In the genomic region with DNA sequence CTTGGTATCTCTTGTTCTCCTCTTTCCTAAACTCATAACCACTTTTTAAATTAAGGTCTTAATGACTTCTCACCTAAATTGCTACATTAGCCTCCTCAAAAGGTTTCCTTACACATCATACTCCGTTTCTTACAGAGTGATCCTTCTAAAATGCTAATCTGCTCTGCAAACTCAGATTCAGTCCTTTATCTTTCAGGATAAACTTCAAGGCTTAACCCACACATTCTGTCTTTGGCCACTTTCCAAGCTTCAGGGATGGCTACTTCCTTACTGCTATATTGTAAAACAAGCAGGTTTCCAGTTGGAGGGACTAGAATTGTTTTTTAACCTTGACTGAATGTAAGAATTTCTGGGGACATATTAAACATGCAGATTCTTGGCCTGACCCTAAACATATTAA, we compare ENCODE assay signal across 12 cellular contexts.
DNase-seq lines count a peak whose midpoint lies in the region; ATAC-seq and TF ChIP-seq lines count a peak whose summit lies in the region.
"Had no signal": no experiment of that assay in that cellular context is flagged by ENCODE, and none has a peak within 500 bp of the region (broad histone marks: within the 10 kb centered on the region; RNA-seq: fewer than 3 reads in every experiment).

No MANE protein-coding gene starts in this region.

- POLR2A ChIA-PET in activated CD8-positive, alpha-beta T cell treated with anti-CD3 and anti-CD28 coated beads for 36 hours (lab: Charles Lee) = no interaction called here
- POLR2A ChIA-PET in Caco-2 (lab: Charles Lee) = no interaction called here

- ATAC-seq in stimulated activated naive CD8-positive, alpha-beta T cell treated with anti-CD3 and anti-CD28 coated beads, Interleukin-15, Interleukin-2, amounts not matched to agents 100 U/mL and 50 U/mL, for 24 hours = no peak
- ATAC-seq in activated CD8-positive, alpha-beta T cell treated with anti-CD3 and anti-CD28 coated beads for 36 hours = no peak

- peaks cover 5% of the 10 kb centered on the region for H3K36me3 Mint-ChIP-seq in stimulated activated naive CD8-positive, alpha-beta T cell treated with anti-CD3 and anti-CD28 coated beads, Interleukin-15, Interleukin-2, amounts not matched to agents 100 ng/mL and 50 ng/mL, for 24 hours (ENCODE audit: low read depth)
- H3K36me3 Mint-ChIP-seq in activated CD8-positive, alpha-beta T cell treated with anti-CD3 and anti-CD28 coated beads for 36 hours (ENCODE audit: low read depth) = peaks cover 16% of the 10 kb centered on the region
- H3K36me3 Mint-ChIP-seq in Caco-2 (ENCODE audit: insufficient read depth, unreplicated experiment) = peaks cover 6% of the 10 kb centered on the region
- no peaks in the 10 kb centered on the region for H3K36me3 Mint-ChIP-seq in osteocyte (ENCODE audit: unreplicated experiment)

- TF ChIP-seq CTCF in activated CD8-positive, alpha-beta T cell treated with anti-CD3 and anti-CD28 coated beads for 36 hours (IDR thresholded peaks at IDR 0.05) = no peak
- no peak for TF ChIP-seq CTCF in Caco-2 (IDR thresholded peaks at IDR 0.05; ENCODE audit: insufficient read depth in 1 of 2, low read depth in 1 of 2, low read length in 1 of 2, severe bottlenecking in 1 of 2, unreplicated experiment in 1 of 2)
- TF ChIP-seq CTCF in osteocyte (IDR thresholded peaks at IDR 0.05) = no peak

- H3K4me3 ChIP-seq in Caco-2 (ENCODE audit: low read depth, low read length) = no peak overlapping the region

- H3K4me1 ChIP-seq in Caco-2 = peaks cover 4% of the 10 kb centered on the region; the same call in 1 of the 2 replicates

- CTCF ChIA-PET in activated CD8-positive, alpha-beta T cell treated with anti-CD3 and anti-CD28 coated beads for 36 hours (lab: Charles Lee) = no interaction called here
- CTCF ChIA-PET in Caco-2 (lab: Charles Lee) = no interaction called here

- H3K27ac Mint-ChIP-seq in stimulated activated naive CD8-positive, alpha-beta T cell treated with anti-CD3 and anti-CD28 coated beads, Interleukin-15, Interleukin-2, amounts not matched to agents 100 ng/mL and 50 ng/mL, for 24 hours = peak overlapping the region; percentile 74
- peak overlapping the region; percentile 27 for H3K27ac Mint-ChIP-seq in activated CD8-positive, alpha-beta T cell treated with anti-CD3 and anti-CD28 coated beads for 36 hours
- no peak overlapping the region for H3K27ac Mint-ChIP-seq in Caco-2 (ENCODE audit: unreplicated experiment)
- H3K27ac Mint-ChIP-seq in osteocyte (ENCODE audit: unreplicated experiment) = no peak overlapping the region

- intact Hi-C loops in activated CD8-positive, alpha-beta T cell treated with anti-CD3 and anti-CD28 coated beads for 36 hours (cut with micrococcal nuclease) = no loop called here
- intact Hi-C loops in Caco-2 (cut with micrococcal nuclease; ENCODE audit: unreplicated experiment) = no loop called here

- H3K27me3 Mint-ChIP-seq in stimulated activated naive CD8-positive, alpha-beta T cell treated with anti-CD3 and anti-CD28 coated beads, Interleukin-15, Interleukin-2, amounts not matched to agents 100 ng/mL and 50 ng/mL, for 24 hours = no peaks in the 10 kb centered on the region
- H3K27me3 Mint-ChIP-seq in activated CD8-positive, alpha-beta T cell treated with anti-CD3 and anti-CD28 coated beads for 36 hours = no peaks in the 10 kb centered on the region
- H3K27me3 Mint-ChIP-seq in Caco-2 (ENCODE audit: insufficient read depth, unreplicated experiment) (no peaks in the 10 kb centered on the region), osteocyte (ENCODE audit: unreplicated experiment) (no peaks in the 10 kb centered on the region)

- peaks cover 79% of the 10 kb centered on the region for H3K4me1 Mint-ChIP-seq in stimulated activated naive CD8-positive, alpha-beta T cell treated with anti-CD3 and anti-CD28 coated beads, Interleukin-15, Interleukin-2, amounts not matched to agents 100 ng/mL and 50 ng/mL, for 24 hours (ENCODE audit: low read depth)
- H3K4me1 Mint-ChIP-seq in activated CD8-positive, alpha-beta T cell treated with anti-CD3 and anti-CD28 coated beads for 36 hours (ENCODE audit: low read depth) = peaks cover 60% of the 10 kb centered on the region
- H3K4me1 Mint-ChIP-seq in Caco-2 (ENCODE audit: low read depth, unreplicated experiment) (peaks cover 29% of the 10 kb centered on the region), osteocyte (ENCODE audit: unreplicated experiment) (peaks cover 14% of the 10 kb centered on the region)

- no peak for DNase-seq in stimulated activated naive CD8-positive, alpha-beta T cell treated with anti-CD3 and anti-CD28 coated beads, Interleukin-15, Interleukin-2, amounts not matched to agents 100 U/mL and 50 U/mL, for 24 hours
- no peak for DNase-seq in activated CD8-positive, alpha-beta T cell treated with anti-CD3 and anti-CD28 coated beads for 36 hours
- DNase-seq in iris pigment epithelial cell (ENCODE audit: low read depth) (peak; percentile 68), DMS114 treated with DMSO at 0.1 percent for 48 hours (lab: John Stamatoyannopoulos, UW; ENCODE audit: unreplicated experiment) (no peak), Caco-2 (no peak), osteocyte (ENCODE audit: extremely low spot score, unreplicated experiment) (no peak), SW 1271 (lab: John Stamatoyannopoulos, UW) (no peak)
- DNase-seq: activated effector memory CD4-positive, alpha-beta T cell treated with Interleukin-2 at 50 U/mL for 16 hours; effector CD4-positive, alpha-beta T cell; NCI-H524 treated with DMSO at 0.1 percent for 48 hours; nucleus accumbens had no signal

- no peaks in the 10 kb centered on the region for H3K9me3 ChIP-seq in Caco-2

- BruUV-seq in Caco-2 (replicated peaks; lab: Mats Ljungman, UMichigan) = no TSS peak

- H3K9me3 Mint-ChIP-seq in stimulated activated naive CD8-positive, alpha-beta T cell treated with anti-CD3 and anti-CD28 coated beads, Interleukin-15, Interleukin-2, amounts not matched to agents 100 ng/mL and 50 ng/mL, for 24 hours = peaks cover 18% of the 10 kb centered on the region
- H3K9me3 Mint-ChIP-seq in activated CD8-positive, alpha-beta T cell treated with anti-CD3 and anti-CD28 coated beads for 36 hours = peaks cover 14% of the 10 kb centered on the region
- H3K9me3 Mint-ChIP-seq in Caco-2 (ENCODE audit: unreplicated experiment) (peaks cover 10% of the 10 kb centered on the region), osteocyte (ENCODE audit: unreplicated experiment) (peaks cover 9% of the 10 kb centered on the region)

- H3K36me3 ChIP-seq in Caco-2 (ENCODE audit: control insufficient read depth, insufficient read depth, low read length) = no peaks in the 10 kb centered on the region

- peak overlapping the region; percentile 88 for H3K4me3 Mint-ChIP-seq in stimulated activated naive CD8-positive, alpha-beta T cell treated with anti-CD3 and anti-CD28 coated beads, Interleukin-15, Interleukin-2, amounts not matched to agents 100 ng/mL and 50 ng/mL, for 24 hours
- peak overlapping the region; percentile 6 for H3K4me3 Mint-ChIP-seq in activated CD8-positive, alpha-beta T cell treated with anti-CD3 and anti-CD28 coated beads for 36 hours
- no peak overlapping the region for H3K4me3 Mint-ChIP-seq in Caco-2 (ENCODE audit: unreplicated experiment)
- no peak overlapping the region for H3K4me3 Mint-ChIP-seq in osteocyte (ENCODE audit: unreplicated experiment)

- no peaks in the 10 kb centered on the region for H3K27me3 ChIP-seq in Caco-2 (replicated peaks; ENCODE audit: control insufficient read depth, insufficient read depth, low read length)

Comparison
In these comparisons a context has a peak if more than half of its experiments do, and no peak if none do; other contexts are left out.
1. H3K27ac Mint-ChIP-seq: peak in stimulated activated naive CD8-positive, alpha-beta T cell treated with anti-CD3 and anti-CD28 coated beads, Interleukin-15, Interleukin-2, amounts not matched to agents 100 ng/mL and 50 ng/mL, for 24 hours (single experiment) and activated CD8-positive, alpha-beta T cell treated with anti-CD3 and anti-CD28 coated beads for 36 hours (single experiment); none in Caco-2 (single experiment) and osteocyte (single experiment).
2. H3K4me3 Mint-ChIP-seq: peak in stimulated activated naive CD8-positive, alpha-beta T cell treated with anti-CD3 and anti-CD28 coated beads, Interleukin-15, Interleukin-2, amounts not matched to agents 100 ng/mL and 50 ng/mL, for 24 hours (single experiment) and activated CD8-positive, alpha-beta T cell treated with anti-CD3 and anti-CD28 coated beads for 36 hours (single experiment); none in Caco-2 (single experiment) and osteocyte (single experiment).